ENCODE assay signal across 11 cellular contexts in genomic region chrX:5113128-5113527, GRCh38.
DNase-seq lines count a peak whose midpoint lies in the region; ATAC-seq, FAIRE-seq and TF ChIP-seq lines count a peak whose summit lies in the region.
"Had no signal": no experiment of that assay in that cellular context is flagged by ENCODE, and none has a peak within 500 bp of the region (broad histone marks: within the 10 kb centered on the region; RNA-seq: fewer than 3 reads in every experiment).

No MANE protein-coding gene starts in this region.

- WGBS in liver, result 45% methylated on average over 6 of the region's 6 CpGs

- DNase-seq in DND-41, result no peak
- no peak for DNase-seq in astrocyte (ENCODE audit: low read depth)
- DNase-seq in endothelial cell (ENCODE audit: low spot score), result no peak
- no peak for DNase-seq in UCSD-AML1 (lab: John Stamatoyannopoulos, UW; ENCODE audit: unreplicated experiment)
- DNase-seq: activated CD8-positive, alpha-beta memory T cell treated with anti-CD3 and anti-CD28 coated beads, Interleukin-2, amount 50 U/mL, for 4 hours; NCI-H2029 treated with DMSO at 0.1 percent for 48 hours had no signal

- no peak overlapping the region for H3K27ac ChIP-seq in DND-41 (ENCODE audit: low read length)
- H3K27ac ChIP-seq in astrocyte (ENCODE audit: low read depth, low read length), result no peak overlapping the region
- H3K27ac ChIP-seq in liver (ENCODE audit: low read depth in 1 of 2, low read length in 2 of 2), result no peak overlapping the region
- H3K27ac ChIP-seq: neutrophil had no signal

- no peaks in the 10 kb centered on the region for H3K36me3 Mint-ChIP-seq in astrocyte (ENCODE audit: low read depth, unreplicated experiment)
- no peaks in the 10 kb centered on the region for H3K36me3 Mint-ChIP-seq in endothelial cell (ENCODE audit: low read depth, unreplicated experiment)
- H3K36me3 Mint-ChIP-seq in activated T-helper 17 cell treated with anti-CD3 and anti-CD28 coated beads, Interleukin-2, amount 50 U/mL, for 72 hours (ENCODE audit: low read depth), result no peaks in the 10 kb centered on the region

- ATAC-seq in DND-41 (ENCODE audit: insufficient read depth, low read depth), result no peak
- ATAC-seq in HG03135 (IDR thresholded peaks at IDR 0.05; ENCODE audit: unreplicated experiment), result no peak
- ATAC-seq in activated T-helper 17 cell treated with anti-CD3 and anti-CD28 coated beads, Interleukin-2, amount 50 U/mL, for 72 hours (replicated peaks), result no peak

- H3K4me3 ChIP-seq in DND-41 (ENCODE audit: low read depth in 1 of 2, low read length in 2 of 2) (no peak overlapping the region), astrocyte (ENCODE audit: insufficient read depth, low read depth, low read length) (no peak overlapping the region), liver (ENCODE audit: low read depth in 1 of 3, low read length in 3 of 3) (no peak overlapping the region)

- FAIRE-seq in astrocyte (lab: Jason Lieb, UNC), result no peak

- H3K27ac Mint-ChIP-seq in astrocyte (ENCODE audit: unreplicated experiment) (no peak overlapping the region), endothelial cell (ENCODE audit: unreplicated experiment) (no peak overlapping the region)
- H3K27ac Mint-ChIP-seq in activated T-helper 17 cell treated with anti-CD3 and anti-CD28 coated beads, Interleukin-2, amount 50 U/mL, for 72 hours, result no peak overlapping the region

- no peaks in the 10 kb centered on the region for H3K79me2 ChIP-seq in DND-41 (ENCODE audit: insufficient read depth, low read length)
- H3K79me2 ChIP-seq in astrocyte (ENCODE audit: insufficient read depth, low read length), result no peaks in the 10 kb centered on the region

- H3K9me3 Mint-ChIP-seq in astrocyte (ENCODE audit: unreplicated experiment) (no peaks in the 10 kb centered on the region), endothelial cell (ENCODE audit: unreplicated experiment) (no peaks in the 10 kb centered on the region)
- H3K9me3 Mint-ChIP-seq in activated T-helper 17 cell treated with anti-CD3 and anti-CD28 coated beads, Interleukin-2, amount 50 U/mL, for 72 hours, result no peaks in the 10 kb centered on the region

- H3K4me1 Mint-ChIP-seq in astrocyte (ENCODE audit: low read depth, unreplicated experiment) (no peaks in the 10 kb centered on the region), endothelial cell (ENCODE audit: unreplicated experiment) (no peaks in the 10 kb centered on the region)
- H3K4me1 Mint-ChIP-seq in activated T-helper 17 cell treated with anti-CD3 and anti-CD28 coated beads, Interleukin-2, amount 50 U/mL, for 72 hours, result no peaks in the 10 kb centered on the region

- no peak overlapping the region for H3K4me3 Mint-ChIP-seq in astrocyte (ENCODE audit: unreplicated experiment)
- no peak overlapping the region for H3K4me3 Mint-ChIP-seq in endothelial cell (ENCODE audit: unreplicated experiment)
- no peak overlapping the region for H3K4me3 Mint-ChIP-seq in activated T-helper 17 cell treated with anti-CD3 and anti-CD28 coated beads, Interleukin-2, amount 50 U/mL, for 72 hours

- H3K9me3 ChIP-seq in DND-41 (ENCODE audit: insufficient read depth, low read length, severe bottlenecking) (no peaks in the 10 kb centered on the region), astrocyte (ENCODE audit: insufficient read depth, low read depth, low read length) (no peaks in the 10 kb centered on the region), liver (ENCODE audit: control insufficient read depth in 4 of 4, low read length in 3 of 4) (no peaks in the 10 kb centered on the region)
- H3K9me3 ChIP-seq: neutrophil had no signal

- H3K27me3 Mint-ChIP-seq in astrocyte (ENCODE audit: low read depth, unreplicated experiment), result no peaks in the 10 kb centered on the region
- no peaks in the 10 kb centered on the region for H3K27me3 Mint-ChIP-seq in endothelial cell (ENCODE audit: unreplicated experiment)
- no peaks in the 10 kb centered on the region for H3K27me3 Mint-ChIP-seq in activated T-helper 17 cell treated with anti-CD3 and anti-CD28 coated beads, Interleukin-2, amount 50 U/mL, for 72 hours

- no peaks in the 10 kb centered on the region for H3K4me1 ChIP-seq in DND-41 (ENCODE audit: insufficient read depth, low read length)
- no peaks in the 10 kb centered on the region for H3K4me1 ChIP-seq in astrocyte (ENCODE audit: insufficient read depth, low read length)
- H3K4me1 ChIP-seq in liver (ENCODE audit: control insufficient read depth in 4 of 4, insufficient read depth in 4 of 4, low read length in 3 of 4), result no peaks in the 10 kb centered on the region

- H3K9ac ChIP-seq in DND-41 (ENCODE audit: low read depth, low read length) (no peak overlapping the region), astrocyte (ENCODE audit: low read length) (no peak overlapping the region), liver (ENCODE audit: low read depth in 1 of 2, low read length in 2 of 2) (no peak overlapping the region)

- H4K20me1 ChIP-seq in DND-41 (ENCODE audit: insufficient read depth, low read length) (no peaks in the 10 kb centered on the region), astrocyte (ENCODE audit: insufficient read depth, low read length) (no peaks in the 10 kb centered on the region)

- no peaks in the 10 kb centered on the region for H3K36me3 ChIP-seq in DND-41 (ENCODE audit: insufficient read depth, low read length)
- H3K36me3 ChIP-seq in astrocyte (ENCODE audit: insufficient read depth, low read length), result no peaks in the 10 kb centered on the region
- no peaks in the 10 kb centered on the region for H3K36me3 ChIP-seq in liver (ENCODE audit: control insufficient read depth in 4 of 4, insufficient read depth in 3 of 4, low read depth in 1 of 4, low read length in 3 of 4)
- H3K36me3 ChIP-seq: neutrophil had no signal

- TF ChIP-seq RAD21 in liver (IDR thresholded peaks at IDR 0.05), result peak; percentile 22 to 61

- TF ChIP-seq CTCF in DND-41 (IDR thresholded peaks at IDR 0.05; ENCODE audit: borderline replicate concordance, extremely low read depth, low read length, poor library complexity, severe bottlenecking), result peak; percentile 55
- TF ChIP-seq CTCF in LNCAP (IDR thresholded peaks at IDR 0.05), result peak; percentile 21; the same call in 1 of the 2 replicates
- TF ChIP-seq CTCF in astrocyte (IDR thresholded peaks at IDR 0.05; ENCODE audit: insufficient read depth, low read depth, low read length), result peak; percentile 22
- peak; percentile 13 for TF ChIP-seq CTCF in liver (IDR thresholded peaks at IDR 0.05; ENCODE audit: low read depth, low read length, missing input control)
- TF ChIP-seq CTCF in endothelial cell (IDR thresholded peaks at IDR 0.05; ENCODE audit: unreplicated experiment), result no peak

- H3K27me3 ChIP-seq in DND-41 (ENCODE audit: insufficient read depth, low read length, poor library complexity), result no peaks in the 10 kb centered on the region
- H3K27me3 ChIP-seq in astrocyte (ENCODE audit: insufficient read depth, low read length), result no peaks in the 10 kb centered on the region
- H3K27me3 ChIP-seq in liver (ENCODE audit: control insufficient read depth in 4 of 4, insufficient read depth in 4 of 4, low read length in 3 of 4), result no peaks in the 10 kb centered on the region
- H3K27me3 ChIP-seq: neutrophil had no signal

- H2AFZ ChIP-seq in DND-41 (ENCODE audit: low read depth, low read length) (no peak overlapping the region), astrocyte (ENCODE audit: low read depth, low read length) (no peak overlapping the region)

- H3K4me2 ChIP-seq in DND-41 (ENCODE audit: insufficient read depth, low read length), result no peak overlapping the region
- H3K4me2 ChIP-seq in astrocyte (ENCODE audit: low read length), result no peak overlapping the region

TF ChIP-seq in liver, 16 proteins besides CTCF, POLR2A, EP300 and RAD21 (continues in another document):
- TF ChIP-seq GABPA (IDR thresholded peaks at IDR 0.05 in 1 of 2, conservative IDR thresholded peaks at IDR 0.05 in 1 of 2) (no peak), NR2F2 (IDR thresholded peaks at IDR 0.05) (no peak), REST (IDR thresholded peaks at IDR 0.05) (no peak), JUND (IDR thresholded peaks at IDR 0.05) (no peak), RXRA (IDR thresholded peaks at IDR 0.05) (no peak), EGR1 (IDR thresholded peaks at IDR 0.05; ENCODE audit: low read depth in 2 of 2) (no peak)
- TF ChIP-seq, protein P1, sequence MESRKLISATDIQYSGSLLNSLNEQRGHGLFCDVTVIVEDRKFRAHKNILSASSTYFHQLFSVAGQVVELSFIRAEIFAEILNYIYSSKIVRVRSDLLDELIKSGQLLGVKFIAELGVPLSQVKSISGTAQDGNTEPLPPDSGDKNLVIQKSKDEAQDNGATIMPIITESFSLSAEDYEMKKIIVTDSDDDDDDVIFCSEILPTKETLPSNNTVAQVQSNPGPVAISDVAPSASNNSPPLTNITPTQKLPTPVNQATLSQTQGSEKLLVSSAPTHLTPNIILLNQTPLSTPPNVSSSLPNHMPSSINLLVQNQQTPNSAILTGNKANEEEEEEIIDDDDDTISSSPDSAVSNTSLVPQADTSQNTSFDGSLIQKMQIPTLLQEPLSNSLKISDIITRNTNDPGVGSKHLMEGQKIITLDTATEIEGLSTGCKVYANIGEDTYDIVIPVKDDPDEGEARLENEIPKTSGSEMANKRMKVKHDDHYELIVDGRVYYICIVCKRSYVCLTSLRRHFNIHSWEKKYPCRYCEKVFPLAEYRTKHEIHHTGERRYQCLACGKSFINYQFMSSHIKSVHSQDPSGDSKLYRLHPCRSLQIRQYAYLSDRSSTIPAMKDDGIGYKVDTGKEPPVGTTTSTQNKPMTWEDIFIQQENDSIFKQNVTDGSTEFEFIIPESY (IDR thresholded peaks at IDR 0.05), result no peak
